ENCODE assay signal across 1 cellular context in genomic region chr14:23120405-23121251, GRCh38.
TF ChIP-seq lines count a peak whose summit lies in the region.

No MANE protein-coding gene starts in this region.

TF ChIP-seq in K562, 482 proteins besides CTCF, POLR2A, EP300 and RAD21 (continued from another document and continues in another):
- TF ChIP-seq SFPQ (IDR thresholded peaks at IDR 0.05; ENCODE audit: low read depth, low read length) (no peak), CREM (IDR thresholded peaks at IDR 0.05; ENCODE audit: low read depth) (peak; percentile 40; the same call in 1 of the 2 replicates), ZFP30 (CRISPR knock-in tag; IDR thresholded peaks at IDR 0.05; ENCODE audit: borderline replicate concordance) (no peak), CHD1 (IDR thresholded peaks at IDR 0.05; ENCODE audit: low read length) (no peak), FUS (optimal IDR thresholded peaks at IDR 0.05; ENCODE audit: low read depth, low read length) (no peak), ZNF655 (CRISPR knock-in tag; IDR thresholded peaks at IDR 0.05) (no peak), ATF4 (CRISPR knock-in tag; IDR thresholded peaks at IDR 0.05) (no peak), RFX7 (CRISPR knock-in tag; IDR thresholded peaks at IDR 0.05) (no peak), ZNF507 (tag; conservative IDR thresholded peaks at IDR 0.05) (no peak), ZSCAN32 (CRISPR knock-in tag; IDR thresholded peaks at IDR 0.05) (no peak), SIN3A (IDR thresholded peaks at IDR 0.05; ENCODE audit: borderline replicate concordance in 2 of 2, control insufficient read depth in 1 of 2, low read depth in 2 of 2, low read length in 2 of 2) (no peak; a peak in 1 of 4 replicates), KLF1 (tag; IDR thresholded peaks at IDR 0.05) (no peak), ZNF511 (CRISPR knock-in tag; IDR thresholded peaks at IDR 0.05) (no peak), SMARCE1 (IDR thresholded peaks at IDR 0.05) (no peak), TSC22D4 (tag; IDR thresholded peaks at IDR 0.05) (no peak), EZH2 (IDR thresholded peaks at IDR 0.05; ENCODE audit: borderline replicate concordance, low read depth, low read length) (no peak), RBFOX2 (IDR thresholded peaks at IDR 0.05; ENCODE audit: low read depth, low read length) (no peak), LEF1 (IDR thresholded peaks at IDR 0.05) (no peak), PHB (CRISPR knock-in tag; IDR thresholded peaks at IDR 0.05) (no peak), NCOR1 (IDR thresholded peaks at IDR 0.05) (peak; percentile 92), CHAMP1 (IDR thresholded peaks at IDR 0.05) (peak; percentile 82), HMBOX1 (IDR thresholded peaks at IDR 0.05) (no peak), BRD4 (IDR thresholded peaks at IDR 0.05) (no peak), ETS1 (conservative IDR thresholded peaks at IDR 0.05; ENCODE audit: control insufficient read depth, low read depth, low read length) (peak; percentile 64; the same call in 1 of the 2 replicates), CBFA2T3 (IDR thresholded peaks at IDR 0.05) (peak; percentile 96), ZNF696 (CRISPR knock-in tag; conservative IDR thresholded peaks at IDR 0.05) (no peak), SAFB2 (IDR thresholded peaks at IDR 0.05; ENCODE audit: borderline replicate concordance, low read depth, low read length, severe bottlenecking) (no peak), TSHZ1 (CRISPR knock-in tag; IDR thresholded peaks at IDR 0.05) (no peak), BRCA1 (IDR thresholded peaks at IDR 0.05) (no peak), BRCA1 (CRISPR knock-in tag; IDR thresholded peaks at IDR 0.05) (no peak), HEY1 (CRISPR knock-in tag; IDR thresholded peaks at IDR 0.05; ENCODE audit: borderline replicate concordance) (no peak), U2AF1 (optimal IDR thresholded peaks at IDR 0.05; ENCODE audit: low read depth, low read length) (no peak), ZNF253 (CRISPR knock-in tag; conservative IDR thresholded peaks at IDR 0.05) (no peak), HNRNPL (IDR thresholded peaks at IDR 0.05; ENCODE audit: low read depth, low read length) (no peak), TBL1XR1 (IDR thresholded peaks at IDR 0.05; ENCODE audit: low read length in 2 of 2) (peak; percentile 64 to 70; a peak in 3 of 4 replicates), ELK3 (CRISPR knock-in tag; IDR thresholded peaks at IDR 0.05) (no peak), NCOA1 (IDR thresholded peaks at IDR 0.05; ENCODE audit: low read depth) (peak; percentile 39; the same call in 1 of the 2 replicates), RBM39 (optimal IDR thresholded peaks at IDR 0.05; ENCODE audit: low read depth, low read length) (no peak), PCBP2 (IDR thresholded peaks at IDR 0.05; ENCODE audit: low read depth, low read length, poor library complexity, severe bottlenecking) (no peak), THRB (CRISPR knock-in tag; conservative IDR thresholded peaks at IDR 0.05) (no peak), RNF219 (CRISPR knock-in tag; IDR thresholded peaks at IDR 0.05) (no peak), ATF6 (CRISPR knock-in tag; IDR thresholded peaks at IDR 0.05) (no peak; the same call in 1 of the 2 replicates), SMARCC2 (IDR thresholded peaks at IDR 0.05; ENCODE audit: low read depth) (no peak), ZKSCAN8 (CRISPR knock-in tag; IDR thresholded peaks at IDR 0.05) (no peak; the same call in 1 of the 2 replicates), HDAC2 (IDR thresholded peaks at IDR 0.05) (no peak)
